ENCODE assay signal across 1 cellular context in the genomic region with DNA sequence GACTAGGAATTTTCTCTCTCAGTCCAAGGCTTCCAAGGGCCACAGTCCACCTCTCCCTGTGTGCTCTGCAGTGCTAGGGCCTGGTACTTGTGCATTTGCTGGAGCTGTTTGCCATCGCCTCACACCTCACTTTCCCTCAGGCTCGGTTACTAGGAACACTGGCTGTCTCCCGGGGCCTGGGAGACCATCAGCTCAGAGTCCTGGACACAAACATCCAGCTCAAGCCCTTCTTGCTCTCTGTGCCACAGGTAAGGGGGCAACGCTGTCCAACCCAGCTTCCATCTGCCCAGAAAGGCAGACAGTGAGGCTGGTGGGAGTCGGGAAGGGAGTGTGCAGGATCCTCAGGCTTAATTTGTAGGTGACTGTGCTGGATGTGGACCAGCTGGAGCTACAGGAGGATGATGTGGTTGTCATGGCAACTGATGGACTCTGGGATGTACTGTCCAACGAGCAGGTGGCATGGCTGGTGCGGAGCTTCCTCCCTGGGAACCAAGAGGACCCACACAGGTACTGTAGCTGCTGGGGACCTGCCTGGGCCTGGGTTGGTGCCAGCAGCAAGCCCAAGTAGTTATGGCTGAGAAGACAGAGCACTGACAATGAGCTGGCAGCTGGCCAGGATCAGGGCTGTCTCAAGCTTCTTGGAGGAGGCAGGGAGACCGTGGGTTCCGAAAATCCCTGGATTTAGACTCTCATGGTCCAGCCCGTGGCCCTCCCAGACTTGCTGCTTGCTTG.
TF ChIP-seq lines count a peak whose summit lies in the region.

No MANE protein-coding gene starts in this region.

TF ChIP-seq in HEK293, 187 proteins besides CTCF, POLR2A, EP300 and RAD21:
- TF ChIP-seq, protein P1, sequence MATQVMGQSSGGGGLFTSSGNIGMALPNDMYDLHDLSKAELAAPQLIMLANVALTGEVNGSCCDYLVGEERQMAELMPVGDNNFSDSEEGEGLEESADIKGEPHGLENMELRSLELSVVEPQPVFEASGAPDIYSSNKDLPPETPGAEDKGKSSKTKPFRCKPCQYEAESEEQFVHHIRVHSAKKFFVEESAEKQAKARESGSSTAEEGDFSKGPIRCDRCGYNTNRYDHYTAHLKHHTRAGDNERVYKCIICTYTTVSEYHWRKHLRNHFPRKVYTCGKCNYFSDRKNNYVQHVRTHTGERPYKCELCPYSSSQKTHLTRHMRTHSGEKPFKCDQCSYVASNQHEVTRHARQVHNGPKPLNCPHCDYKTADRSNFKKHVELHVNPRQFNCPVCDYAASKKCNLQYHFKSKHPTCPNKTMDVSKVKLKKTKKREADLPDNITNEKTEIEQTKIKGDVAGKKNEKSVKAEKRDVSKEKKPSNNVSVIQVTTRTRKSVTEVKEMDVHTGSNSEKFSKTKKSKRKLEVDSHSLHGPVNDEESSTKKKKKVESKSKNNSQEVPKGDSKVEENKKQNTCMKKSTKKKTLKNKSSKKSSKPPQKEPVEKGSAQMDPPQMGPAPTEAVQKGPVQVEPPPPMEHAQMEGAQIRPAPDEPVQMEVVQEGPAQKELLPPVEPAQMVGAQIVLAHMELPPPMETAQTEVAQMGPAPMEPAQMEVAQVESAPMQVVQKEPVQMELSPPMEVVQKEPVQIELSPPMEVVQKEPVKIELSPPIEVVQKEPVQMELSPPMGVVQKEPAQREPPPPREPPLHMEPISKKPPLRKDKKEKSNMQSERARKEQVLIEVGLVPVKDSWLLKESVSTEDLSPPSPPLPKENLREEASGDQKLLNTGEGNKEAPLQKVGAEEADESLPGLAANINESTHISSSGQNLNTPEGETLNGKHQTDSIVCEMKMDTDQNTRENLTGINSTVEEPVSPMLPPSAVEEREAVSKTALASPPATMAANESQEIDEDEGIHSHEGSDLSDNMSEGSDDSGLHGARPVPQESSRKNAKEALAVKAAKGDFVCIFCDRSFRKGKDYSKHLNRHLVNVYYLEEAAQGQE (tag by site-specific recombination; IDR thresholded peaks at IDR 0.05): no peak
- TF ChIP-seq GLIS1 (tag by site-specific recombination; IDR thresholded peaks at IDR 0.05) (peak; percentile 27; the same call in 1 of the 2 replicates), ZNF600 (tag by site-specific recombination; IDR thresholded peaks at IDR 0.05) (0 out of 2 replicates have a peak, but pooled peaks have one; percentile 17)
- TF ChIP-seq, protein P2, sequence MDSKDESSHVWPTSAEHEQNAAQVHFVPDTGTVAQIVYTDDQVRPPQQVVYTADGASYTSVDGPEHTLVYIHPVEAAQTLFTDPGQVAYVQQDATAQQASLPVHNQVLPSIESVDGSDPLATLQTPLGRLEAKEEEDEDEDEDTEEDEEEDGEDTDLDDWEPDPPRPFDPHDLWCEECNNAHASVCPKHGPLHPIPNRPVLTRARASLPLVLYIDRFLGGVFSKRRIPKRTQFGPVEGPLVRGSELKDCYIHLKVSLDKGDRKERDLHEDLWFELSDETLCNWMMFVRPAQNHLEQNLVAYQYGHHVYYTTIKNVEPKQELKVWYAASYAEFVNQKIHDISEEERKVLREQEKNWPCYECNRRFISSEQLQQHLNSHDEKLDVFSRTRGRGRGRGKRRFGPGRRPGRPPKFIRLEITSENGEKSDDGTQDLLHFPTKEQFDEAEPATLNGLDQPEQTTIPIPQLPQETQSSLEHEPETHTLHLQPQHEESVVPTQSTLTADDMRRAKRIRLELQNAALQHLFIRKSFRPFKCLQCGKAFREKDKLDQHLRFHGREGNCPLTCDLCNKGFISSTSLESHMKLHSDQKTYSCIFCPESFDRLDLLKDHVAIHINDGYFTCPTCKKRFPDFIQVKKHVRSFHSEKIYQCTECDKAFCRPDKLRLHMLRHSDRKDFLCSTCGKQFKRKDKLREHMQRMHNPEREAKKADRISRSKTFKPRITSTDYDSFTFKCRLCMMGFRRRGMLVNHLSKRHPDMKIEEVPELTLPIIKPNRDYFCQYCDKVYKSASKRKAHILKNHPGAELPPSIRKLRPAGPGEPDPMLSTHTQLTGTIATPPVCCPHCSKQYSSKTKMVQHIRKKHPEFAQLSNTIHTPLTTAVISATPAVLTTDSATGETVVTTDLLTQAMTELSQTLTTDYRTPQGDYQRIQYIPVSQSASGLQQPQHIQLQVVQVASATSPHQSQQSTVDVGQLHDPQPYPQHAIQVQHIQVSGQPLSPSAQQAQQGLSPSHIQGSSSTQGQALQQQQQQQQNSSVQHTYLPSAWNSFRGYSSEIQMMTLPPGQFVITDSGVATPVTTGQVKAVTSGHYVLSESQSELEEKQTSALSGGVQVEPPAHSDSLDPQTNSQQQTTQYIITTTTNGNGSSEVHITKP (tag by site-specific recombination; IDR thresholded peaks at IDR 0.05): peak; percentile 92
